Comparison of ENCODE assay signal across 9 cellular contexts in genomic region chr7:158811461-158811860, GRCh38. TPM values are rescaled to one million over a fixed set of nuclear protein-coding genes. Genes with fewer than 3 reads are reported as not detected.
DNase-seq lines count a peak whose midpoint lies in the region; ATAC-seq and TF ChIP-seq lines count a peak whose summit lies in the region.
"Had no signal": no experiment of that assay in that cellular context is flagged by ENCODE, and none has a peak within 500 bp of the region (broad histone marks: within the 10 kb centered on the region; RNA-seq: fewer than 3 reads in every experiment).

No MANE protein-coding gene starts in this region.

- H3K14ac ChIP-seq in neuronal stem cell (ENCODE audit: low read length) = no peak overlapping the region

- WGBS in body of pancreas, 2 donors = 42 to 66% methylated on average over 8 of the region's 8 CpGs
- WGBS in neuronal stem cell (ENCODE audit: extremely low coverage in 2 of 2, insufficient read length in 2 of 2, insufficient replicate concordance in 1 of 2), 2 donors = no CpG with 5 or more reads among the region's 8 CpGs

- H2BK15ac ChIP-seq in neuronal stem cell (ENCODE audit: low read length) = no peak overlapping the region

- H3K4me1 ChIP-seq in body of pancreas (peaks cover 24% of the 10 kb centered on the region), vagina (peaks cover 49% of the 10 kb centered on the region), neuronal stem cell (ENCODE audit: control insufficient read depth in 2 of 2, insufficient read depth in 1 of 2, low read depth in 1 of 2, low read length in 2 of 2) (peaks cover 0 to 14% of the 10 kb centered on the region in 2 donors)

- peaks cover 0 to 1% (median 0%) of the 10 kb centered on the region in 9 donors for H3K9me3 Mint-ChIP-seq in naive thymus-derived CD8-positive, alpha-beta T cell

- TF ChIP-seq POLR2A in body of pancreas (IDR thresholded peaks at IDR 0.05) (no peak), vagina (IDR thresholded peaks at IDR 0.05) (no peak)

- no peak overlapping the region for H4K8ac ChIP-seq in neuronal stem cell (ENCODE audit: low read depth, low read length)

- H3K4me3 ChIP-seq in body of pancreas (no peak overlapping the region), vagina (no peak overlapping the region), neuronal stem cell (ENCODE audit: low read length in 2 of 2) (no peak overlapping the region)

- no peak overlapping the region for H3K23ac ChIP-seq in neuronal stem cell (ENCODE audit: low read depth, low read length, poor library complexity)

- no peak overlapping the region for H2AK5ac ChIP-seq in neuronal stem cell (ENCODE audit: low read depth, low read length)

- peaks cover 1% of the 10 kb centered on the region for H3K79me1 ChIP-seq in neuronal stem cell (ENCODE audit: low read depth, low read length)

- no peak overlapping the region for H2AFZ ChIP-seq in neuronal stem cell (ENCODE audit: low read length)

- TF ChIP-seq CTCF in body of pancreas (IDR thresholded peaks at IDR 0.05) = no peak
- TF ChIP-seq CTCF in vagina (IDR thresholded peaks at IDR 0.05) = no peak

- ATAC-seq in activated CD4-positive, CD25-positive, alpha-beta regulatory T cell treated with anti-CD3 and anti-CD28 coated beads, Interleukin-2, amount 50 U/mL, for 24 hours = peak; percentile 57 to 73
- ATAC-seq in body of pancreas (peak; percentile 79), GM19455 (IDR thresholded peaks at IDR 0.05; ENCODE audit: unreplicated experiment) (no peak)
- peak in 1 of 2 donors; percentile 13 for ATAC-seq in naive thymus-derived CD8-positive, alpha-beta T cell

- H3K27me3 ChIP-seq in body of pancreas (no peaks in the 10 kb centered on the region), vagina (no peaks in the 10 kb centered on the region), neuronal stem cell (ENCODE audit: control insufficient read depth in 3 of 3, insufficient read depth in 3 of 3, low read depth in 1 of 3, low read length in 3 of 3) (no peaks in the 10 kb centered on the region)

- peaks cover 0 to 40% (median 8%) of the 10 kb centered on the region in 3 donors for H3K36me3 Mint-ChIP-seq in naive thymus-derived CD8-positive, alpha-beta T cell

- peaks cover 0 to 1% (median 0%) of the 10 kb centered on the region in 5 donors for H3K27me3 Mint-ChIP-seq in naive thymus-derived CD8-positive, alpha-beta T cell
- H3K27me3 Mint-ChIP-seq: naive B cell had no signal

- H2BK120ac ChIP-seq in neuronal stem cell (ENCODE audit: low read depth, low read length) = no peak overlapping the region

- H3K27ac Mint-ChIP-seq in naive thymus-derived CD8-positive, alpha-beta T cell = peak overlapping the region; percentile 89 to 100 (median 97)

- no peak overlapping the region for H3K18ac ChIP-seq in neuronal stem cell (ENCODE audit: low read length)

- intact Hi-C loops in body of pancreas (cut with DNase I) (no loop called here), vagina (cut with DNase I) (no loop called here)

- peaks cover 53 to 91% (median 80%) of the 10 kb centered on the region in 4 donors for H3K4me1 Mint-ChIP-seq in naive thymus-derived CD8-positive, alpha-beta T cell

- no peak overlapping the region for H4K91ac ChIP-seq in neuronal stem cell (ENCODE audit: low read depth, low read length, poor library complexity)

- POLR2A ChIA-PET in naive thymus-derived CD8-positive, alpha-beta T cell (lab: Charles Lee) = interaction anchor here (1.3 to 8.7 kb wide), 4 partner anchors 15 to 47 kb away, joined by 3 to 150 read pairs (median 8); partner anchors contain the start of gene ESYT2

- DNase-seq in activated CD4-positive, CD25-positive, alpha-beta regulatory T cell (lab: John Stamatoyannopoulos, UW) = no peak
- DNase-seq in body of pancreas = peak; percentile 36 to 73 (median 65)
- DNase-seq in naive thymus-derived CD8-positive, alpha-beta T cell = peak in 2 of 10 donors; percentile 19 to 30
- no peak for DNase-seq in vagina (ENCODE audit: extremely low spot score in 2 of 2)
- no peak for DNase-seq in GDM1 (lab: John Stamatoyannopoulos, UW)
- no peak for DNase-seq in neuronal stem cell (ENCODE audit: low spot score)
- DNase-seq: naive B cell had no signal

- H3K4me2 ChIP-seq in neuronal stem cell (ENCODE audit: insufficient read depth, low read length, poor library complexity, severe bottlenecking) = no peak overlapping the region

- H3K4me3 Mint-ChIP-seq in naive thymus-derived CD8-positive, alpha-beta T cell = peak overlapping the region; percentile 65 to 89 (median 82)

- no peaks in the 10 kb centered on the region for H3K9me3 ChIP-seq in body of pancreas
- no peaks in the 10 kb centered on the region for H3K9me3 ChIP-seq in vagina
- peaks cover 0 to 3% of the 10 kb centered on the region in 2 donors for H3K9me3 ChIP-seq in neuronal stem cell (replicated peaks in 1 of 2; ENCODE audit: control insufficient read depth in 2 of 2, insufficient read depth in 1 of 2, low read depth in 1 of 2, low read length in 2 of 2)

- H3K36me3 ChIP-seq in body of pancreas (replicated peaks in 1 of 2; ENCODE audit: insufficient read depth in 1 of 2, low read depth in 2 of 2) = no peaks in the 10 kb centered on the region
- H3K36me3 ChIP-seq in vagina = no peaks in the 10 kb centered on the region
- peaks cover 1 to 4% of the 10 kb centered on the region in 2 donors for H3K36me3 ChIP-seq in neuronal stem cell (replicated peaks in 1 of 2; ENCODE audit: control insufficient read depth in 2 of 2, insufficient read depth in 2 of 2, low read length in 2 of 2)

- H3K27ac ChIP-seq in body of pancreas (peak overlapping the region; percentile 6 to 68 (median 42)), vagina (peak overlapping the region; percentile 58), neuronal stem cell (replicated peaks; ENCODE audit: low read length) (no peak overlapping the region)

- H3K9ac ChIP-seq in neuronal stem cell (ENCODE audit: low read depth, low read length, poor library complexity) = no peak overlapping the region

- H3K4ac ChIP-seq in neuronal stem cell (ENCODE audit: low read length) = no peak overlapping the region

- no peak overlapping the region for H2BK5ac ChIP-seq in neuronal stem cell (ENCODE audit: low read length)

- no peak overlapping the region for H2BK12ac ChIP-seq in neuronal stem cell (ENCODE audit: low read length)

RNA-seq across cellular contexts. Expression of gene ESYT2, which starts 17.8 kb away (rescaled TPM):
- total RNA-seq in body of pancreas (10 to 100 TPM; 35.9 to 40.5 TPM), vagina (82.5 TPM)
- 100 to 1,000 TPM; 101 to 105 TPM for total RNA-seq in naive thymus-derived CD8-positive, alpha-beta T cell
- polyA plus RNA-seq in naive thymus-derived CD8-positive, alpha-beta T cell = 10 to 100 TPM; 58.6 to 93.3 (median 79.8) TPM
- polyA plus RNA-seq in neuronal stem cell (2013, experiment 1 of 2) = 11.4 TPM
- polyA plus RNA-seq in neuronal stem cell (2013, experiment 2 of 2) = 11.9 TPM

RNA-seq across cellular contexts. Expression of gene DYNC2I1, which starts 44.9 kb away (rescaled TPM):
- total RNA-seq in body of pancreas (10 to 100 TPM; 13.7 to 14.8 TPM), vagina (22.3 TPM)
- total RNA-seq in naive thymus-derived CD8-positive, alpha-beta T cell = 10 to 100 TPM; 16.3 to 19.0 TPM
- 10 to 100 TPM; 14.1 to 22.1 (median 19.8) TPM for polyA plus RNA-seq in naive thymus-derived CD8-positive, alpha-beta T cell
- polyA plus RNA-seq in neuronal stem cell (2013, experiment 1 of 2) = 14.3 TPM
- polyA plus RNA-seq in neuronal stem cell (2013, experiment 2 of 2) = 17.2 TPM

Comparison
In these comparisons a context has a peak if more than half of its experiments do, and no peak if none do; other contexts are left out.
1. DNase-seq: peak in body of pancreas (4 of 4); none in activated CD4-positive, CD25-positive, alpha-beta regulatory T cell (0 of 4), vagina (0 of 2), GDM1 (single experiment) and neuronal stem cell (single experiment).